Comparison of ENCODE assay signal across 19 cellular contexts in the genomic region with DNA sequence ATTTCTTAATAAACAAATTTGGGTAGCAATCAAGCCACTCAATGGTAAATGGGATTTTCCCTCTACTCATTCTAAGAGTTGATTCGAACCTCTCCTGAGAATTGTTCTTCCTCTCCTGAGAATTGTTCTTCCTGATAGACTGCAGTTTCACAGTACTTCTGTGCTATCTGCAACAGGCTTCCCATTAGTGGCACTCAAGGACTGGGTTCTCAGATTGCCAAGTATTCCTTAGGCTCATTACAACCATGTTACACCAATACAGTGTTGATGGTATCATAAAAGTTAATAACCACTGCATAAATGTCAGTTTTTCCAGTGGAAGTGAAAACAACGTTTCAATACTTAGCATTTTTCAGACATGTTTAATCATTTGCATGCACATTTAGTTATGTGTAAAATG.
DNase-seq lines count a peak whose midpoint lies in the region; ATAC-seq and TF ChIP-seq lines count a peak whose summit lies in the region.
"Had no signal": no experiment of that assay in that cellular context is flagged by ENCODE, and none has a peak within 500 bp of the region (broad histone marks: within the 10 kb centered on the region; RNA-seq: fewer than 3 reads in every experiment).

No MANE protein-coding gene starts in this region.

- H3K27ac ChIP-seq in HEK293 (ENCODE audit: extremely low read depth, low read depth, low read length): no peak overlapping the region
- H3K27ac ChIP-seq in neuronal stem cell (replicated peaks; ENCODE audit: low read length): no peak overlapping the region
- H3K27ac ChIP-seq: 22Rv1, A549, C4-2B had no signal

- H3K36me3 ChIP-seq in HEK293 (ENCODE audit: control insufficient read depth in 2 of 2, insufficient read depth in 1 of 2, low read length in 2 of 2): no peaks in the 10 kb centered on the region
- H3K36me3 ChIP-seq in neuronal stem cell (replicated peaks in 1 of 2; ENCODE audit: control insufficient read depth in 2 of 2, insufficient read depth in 2 of 2, low read length in 2 of 2): no peaks in the 10 kb centered on the region
- H3K36me3 ChIP-seq: BLaER1 treated with 17β-estradiol and CSF1 and Interleukin-3, amounts not matched to agents 10 nM and 100 nM had no signal

- H3K4me2 ChIP-seq in neuronal stem cell (ENCODE audit: insufficient read depth, low read length, poor library complexity, severe bottlenecking): no peak overlapping the region
- H3K4me2 ChIP-seq: A549 had no signal

- no peak for TF ChIP-seq CTCF in HEK293 (tag by site-specific recombination; IDR thresholded peaks at IDR 0.05)
- TF ChIP-seq CTCF in activated B cell treated with CpG ODN at 0.5 μM for 24 hours (IDR thresholded peaks at IDR 0.05): no peak

- H3K79me1 ChIP-seq in neuronal stem cell (ENCODE audit: low read depth, low read length): no peaks in the 10 kb centered on the region

- no peak overlapping the region for H3K18ac ChIP-seq in neuronal stem cell (ENCODE audit: low read length)

- no peak overlapping the region for H3K4ac ChIP-seq in neuronal stem cell (ENCODE audit: low read length)

- no peak overlapping the region for H4K91ac ChIP-seq in neuronal stem cell (ENCODE audit: low read depth, low read length, poor library complexity)

- no peak overlapping the region for H3K27ac Mint-ChIP-seq in activated B cell treated with CpG ODN at 0.5 μM for 24 hours
- H3K27ac Mint-ChIP-seq in stimulated activated naive B cell treated with anti-CD40 and anti-IgM and Interleukin-4, amounts not matched to agents 10 μg/mL and 1 μg/mL and 100 μg/mL, for 72 hours: no peak overlapping the region
- no peak overlapping the region for H3K27ac Mint-ChIP-seq in stimulated activated memory B cell treated with anti-CD40 and anti-IgM and Interleukin-4, amounts not matched to agents 10 μg/mL and 1 μg/mL and 100 μg/mL, for 72 hours
- H3K27ac Mint-ChIP-seq: B cell; CD4-positive, alpha-beta T cell; CD8-positive, alpha-beta T cell had no signal

- no peak overlapping the region for H2BK12ac ChIP-seq in neuronal stem cell (ENCODE audit: low read length)

- intact Hi-C loops in activated B cell treated with CpG ODN at 0.5 μM for 24 hours (cut with micrococcal nuclease): no loop called here

- no peak overlapping the region for H3K9ac ChIP-seq in neuronal stem cell (ENCODE audit: low read depth, low read length, poor library complexity)
- H3K9ac ChIP-seq: BLaER1 treated with 17β-estradiol and CSF1 and Interleukin-3, amounts not matched to agents 10 nM and 100 nM had no signal

- H3K23ac ChIP-seq in neuronal stem cell (ENCODE audit: low read depth, low read length, poor library complexity): no peak overlapping the region

- no peaks in the 10 kb centered on the region for H3K9me3 ChIP-seq in HEK293 (ENCODE audit: control insufficient read depth, insufficient read depth, low read depth, low read length)
- no peaks in the 10 kb centered on the region for H3K9me3 ChIP-seq in neuronal stem cell (replicated peaks in 1 of 2; ENCODE audit: control insufficient read depth in 2 of 2, insufficient read depth in 1 of 2, low read depth in 1 of 2, low read length in 2 of 2)
- H3K9me3 ChIP-seq: A549, Caco-2 had no signal

- no peak overlapping the region for H2BK5ac ChIP-seq in neuronal stem cell (ENCODE audit: low read length)

- no peaks in the 10 kb centered on the region for H3K4me1 Mint-ChIP-seq in activated B cell treated with CpG ODN at 0.5 μM for 24 hours
- H3K4me1 Mint-ChIP-seq in stimulated activated naive B cell treated with anti-CD40 and anti-IgM and Interleukin-4, amounts not matched to agents 10 μg/mL and 1 μg/mL and 100 μg/mL, for 72 hours: no peaks in the 10 kb centered on the region
- no peaks in the 10 kb centered on the region for H3K4me1 Mint-ChIP-seq in stimulated activated memory B cell treated with anti-CD40 and anti-IgM and Interleukin-4, amounts not matched to agents 10 μg/mL and 1 μg/mL and 100 μg/mL, for 72 hours
- H3K4me1 Mint-ChIP-seq: B cell had no signal

- no peak overlapping the region for H3K4me3 Mint-ChIP-seq in activated B cell treated with CpG ODN at 0.5 μM for 24 hours
- H3K4me3 Mint-ChIP-seq in stimulated activated naive B cell treated with anti-CD40 and anti-IgM and Interleukin-4, amounts not matched to agents 10 μg/mL and 1 μg/mL and 100 μg/mL, for 72 hours: no peak overlapping the region
- no peak overlapping the region for H3K4me3 Mint-ChIP-seq in stimulated activated memory B cell treated with anti-CD40 and anti-IgM and Interleukin-4, amounts not matched to agents 10 μg/mL and 1 μg/mL and 100 μg/mL, for 72 hours
- H3K4me3 Mint-ChIP-seq: B cell; CD4-positive, alpha-beta T cell; CD8-positive, alpha-beta T cell had no signal

- H2AFZ ChIP-seq in neuronal stem cell (ENCODE audit: low read length): no peak overlapping the region

- H2AK5ac ChIP-seq in neuronal stem cell (ENCODE audit: low read depth, low read length): no peak overlapping the region

- ATAC-seq in activated B cell treated with CpG ODN at 0.5 μM for 24 hours (ENCODE audit: low read depth): peak; percentile 28
- peak; percentile 36 to 73 for ATAC-seq in stimulated activated naive B cell treated with anti-CD40 and anti-IgM and Interleukin-4, amounts not matched to agents 10 μg/mL and 1 μg/mL and 100 μg/mL, for 72 hours (replicated peaks)
- no peak for ATAC-seq in stimulated activated memory B cell treated with anti-CD40 and anti-IgM and Interleukin-4, amounts not matched to agents 10 μg/mL and 1 μg/mL and 100 μg/mL, for 72 hours
- ATAC-seq: A549; CD8-positive, alpha-beta T cell had no signal

- CTCF ChIA-PET in HEK293 (lab: Yijun Ruan, JAX): no interaction called here
- CTCF ChIA-PET in activated B cell treated with CpG ODN at 0.5 μM for 24 hours (lab: Charles Lee): no interaction called here

- POLR2A ChIA-PET in HEK293 (lab: Yijun Ruan, JAX): no interaction called here
- POLR2A ChIA-PET in activated B cell treated with CpG ODN at 0.5 μM for 24 hours (lab: Charles Lee): no interaction called here

- H3K36me3 Mint-ChIP-seq in activated B cell treated with CpG ODN at 0.5 μM for 24 hours (ENCODE audit: low read depth): no peaks in the 10 kb centered on the region
- H3K36me3 Mint-ChIP-seq in stimulated activated naive B cell treated with anti-CD40 and anti-IgM and Interleukin-4, amounts not matched to agents 10 μg/mL and 1 μg/mL and 100 μg/mL, for 72 hours: no peaks in the 10 kb centered on the region
- H3K36me3 Mint-ChIP-seq in stimulated activated memory B cell treated with anti-CD40 and anti-IgM and Interleukin-4, amounts not matched to agents 10 μg/mL and 1 μg/mL and 100 μg/mL, for 72 hours: no peaks in the 10 kb centered on the region
- H3K36me3 Mint-ChIP-seq: CD8-positive, alpha-beta T cell had no signal

- H3K27me3 Mint-ChIP-seq in activated B cell treated with CpG ODN at 0.5 μM for 24 hours: peaks cover 4% of the 10 kb centered on the region
- peaks cover 7 to 21% of the 10 kb centered on the region in 2 donors for H3K27me3 Mint-ChIP-seq in stimulated activated naive B cell treated with anti-CD40 and anti-IgM and Interleukin-4, amounts not matched to agents 10 μg/mL and 1 μg/mL and 100 μg/mL, for 72 hours
- H3K27me3 Mint-ChIP-seq in stimulated activated memory B cell treated with anti-CD40 and anti-IgM and Interleukin-4, amounts not matched to agents 10 μg/mL and 1 μg/mL and 100 μg/mL, for 72 hours: peaks cover 11% of the 10 kb centered on the region

- no peak overlapping the region for H2BK15ac ChIP-seq in neuronal stem cell (ENCODE audit: low read length)

- H3K14ac ChIP-seq in neuronal stem cell (ENCODE audit: low read length): no peak overlapping the region

- H3K4me3 ChIP-seq in HEK293 (ENCODE audit: low read depth, low read length): no peak overlapping the region
- no peak overlapping the region for H3K4me3 ChIP-seq in neuronal stem cell (ENCODE audit: low read length in 2 of 2)
- H3K4me3 ChIP-seq: A549; BLaER1 treated with 17β-estradiol and CSF1 and Interleukin-3, amounts not matched to agents 10 nM and 100 nM had no signal

- no peaks in the 10 kb centered on the region for H3K27me3 ChIP-seq in neuronal stem cell (ENCODE audit: control insufficient read depth in 3 of 3, insufficient read depth in 3 of 3, low read depth in 1 of 3, low read length in 3 of 3)

- H4K8ac ChIP-seq in neuronal stem cell (ENCODE audit: low read depth, low read length): no peak overlapping the region

- H3K9me3 Mint-ChIP-seq in activated B cell treated with CpG ODN at 0.5 μM for 24 hours: no peaks in the 10 kb centered on the region
- H3K9me3 Mint-ChIP-seq in stimulated activated naive B cell treated with anti-CD40 and anti-IgM and Interleukin-4, amounts not matched to agents 10 μg/mL and 1 μg/mL and 100 μg/mL, for 72 hours: peaks cover 0 to 3% of the 10 kb centered on the region in 2 donors
- H3K9me3 Mint-ChIP-seq in stimulated activated memory B cell treated with anti-CD40 and anti-IgM and Interleukin-4, amounts not matched to agents 10 μg/mL and 1 μg/mL and 100 μg/mL, for 72 hours: peaks cover 2% of the 10 kb centered on the region
- H3K9me3 Mint-ChIP-seq: CD8-positive, alpha-beta T cell had no signal

- H3K4me1 ChIP-seq in HEK293 (ENCODE audit: control insufficient read depth, insufficient read depth, low read length) (no peaks in the 10 kb centered on the region), neuronal stem cell (ENCODE audit: control insufficient read depth in 2 of 2, insufficient read depth in 1 of 2, low read depth in 1 of 2, low read length in 2 of 2) (no peaks in the 10 kb centered on the region)
- H3K4me1 ChIP-seq: A549; BLaER1 treated with 17β-estradiol and CSF1 and Interleukin-3, amounts not matched to agents 10 nM and 100 nM; Caco-2 had no signal

- H2BK120ac ChIP-seq in neuronal stem cell (ENCODE audit: low read depth, low read length): no peak overlapping the region

- no CpG with 5 or more reads among the region's 2 CpGs for WGBS in neuronal stem cell (ENCODE audit: extremely low coverage in 2 of 2, insufficient read length in 2 of 2, insufficient replicate concordance in 1 of 2), 2 donors

- DNase-seq in activated B cell treated with CpG ODN at 0.5 μM for 24 hours (no peak), neuronal stem cell (ENCODE audit: low spot score) (no peak)
- no peak for DNase-seq in stimulated activated naive B cell treated with anti-CD40 and anti-IgM and Interleukin-4, amounts not matched to agents 10 μg/mL and 1 μg/mL and 100 μg/mL, for 72 hours
- DNase-seq: AML-193; Caco-2; Calu3; CD4-positive, alpha-beta T cell; CD8-positive, alpha-beta T cell; DMS79; DND-41; EL; GDM1 had no signal

TF ChIP-seq in HEK293, 187 proteins besides CTCF, POLR2A, EP300 and RAD21 (continues in another document):
- TF ChIP-seq SCRT1 (tag by site-specific recombination; IDR thresholded peaks at IDR 0.05; ENCODE audit: borderline replicate concordance): peak; percentile 67; the same call in 1 of the 2 replicates
- no peak for TF ChIP-seq MYNN (tag by site-specific recombination; IDR thresholded peaks at IDR 0.05; ENCODE audit: borderline replicate concordance)
- TF ChIP-seq SCRT2 (tag by site-specific recombination; IDR thresholded peaks at IDR 0.05): peak; percentile 60; the same call in 1 of the 2 replicates
